ENCODE assay signal across 29 cellular contexts in genomic region chr3:94787734-94788133, GRCh38.
"Had no signal": no experiment of that assay in that cellular context is flagged by ENCODE, and none has a peak within 500 bp of the region (broad histone marks: within the 10 kb centered on the region; RNA-seq: fewer than 3 reads in every experiment).

No MANE protein-coding gene starts in this region.

- ATAC-seq: activated CD4-positive, alpha-beta T cell treated with anti-CD3 and anti-CD28 coated beads for 36 hours; activated T-helper 17 cell treated with anti-CD3 and anti-CD28 coated beads, Interleukin-2, amount 50 U/mL, for 72 hours; K562; T-helper 17 cell had no signal

- H3K27ac ChIP-seq: VCaP had no signal

- DNase-seq: activated CD4-positive, alpha-beta memory T cell treated with anti-CD3 and anti-CD28 coated beads, Interleukin-2, amount 10 ng/mL, durations not matched to agents 7 days and 5 days; activated CD4-positive, alpha-beta T cell treated with anti-CD3 and anti-CD28 coated beads for 36 hours; activated CD4-positive, alpha-beta T cell treated with anti-CD3 and anti-CD28 coated beads, Interleukin-2, amount 50 U/mL, for 1 hour; activated CD4-positive, CD25-positive, alpha-beta regulatory T cell; activated gamma-delta T cell; activated naive CD4-positive, alpha-beta T cell treated with anti-CD3 and anti-CD28 coated beads for 36 hours; activated T-cell treated with anti-CD3 and anti-CD28 coated beads for 4 hours; activated T-cell treated with anti-CD3 and anti-CD28 coated beads, Interleukin-2, amount 50 U/mL, for 48 hours; amygdala; Karpas-422; MM.1S; NCI-H1105; NCI-H1436; NCI-H1694 treated with DMSO at 0.1 percent for 48 hours; NCI-H2029 treated with DMSO at 0.1 percent for 48 hours; NCI-H2171 treated with DMSO at 0.1 percent for 48 hours; NCI-H226; NCI-H510A; NCI-H82; NK-92 treated with Interleukin-12 subunit alpha and Interleukin-12 subunit beta, amount 100 ng/mL, for 24 hours; SIG-M5; T-helper 17 cell; T1000 had no signal

- H3K4me3 ChIP-seq: K562 had no signal

- FAIRE-seq: astrocyte, K562, RCC 7860, TTC549 had no signal
